In genomic region chr4:75823812-75824211, GRCh38 we compare ENCODE assay signal across 17 cellular contexts.
A peak's percentile ranks its signal among the peaks of the same experiment; 100 is the strongest.
DNase-seq lines count a peak whose midpoint lies in the region; ATAC-seq, FAIRE-seq and TF ChIP-seq lines count a peak whose summit lies in the region.
"Had no signal": no experiment of that assay in that cellular context is flagged by ENCODE, and none has a peak within 500 bp of the region (broad histone marks: within the 10 kb centered on the region; RNA-seq: fewer than 3 reads in every experiment).

No MANE protein-coding gene starts in this region.

- H3K9me3 Mint-ChIP-seq in progenitor cell of endocrine pancreas (ENCODE audit: low read depth): no peaks in the 10 kb centered on the region
- H3K9me3 Mint-ChIP-seq: CD4-positive, CD25-positive, alpha-beta regulatory T cell; H9 had no signal

- CTCF ChIA-PET in HepG2 (lab: Yijun Ruan, JAX; ENCODE audit: low intra/inter-chr PET ratio, low total read pairs) (no interaction called here), K562 (lab: Yijun Ruan, JAX; ENCODE audit: low intra/inter-chr PET ratio) (no interaction called here)

- TF ChIP-seq POLR2A in HepG2 (IDR thresholded peaks at IDR 0.05; ENCODE audit: insufficient read depth in 1 of 2, low read depth in 2 of 2, low read length in 2 of 2) (no peak), right lobe of liver (IDR thresholded peaks at IDR 0.05) (no peak), K562 (conservative IDR thresholded peaks at IDR 0.05) (no peak)

- H3K27ac ChIP-seq in HepG2 (ENCODE audit: extremely low read length, insufficient read depth, low read length): no peak overlapping the region
- no peak overlapping the region for H3K27ac ChIP-seq in right lobe of liver
- no peak overlapping the region for H3K27ac ChIP-seq in K562 (ENCODE audit: extremely low read depth, low read depth, low read length)
- H3K27ac ChIP-seq: 22Rv1, BLaER1, GM23248 had no signal

- H3K9ac ChIP-seq in HepG2 (ENCODE audit: insufficient read depth, low read depth, low read length) (no peak overlapping the region), K562 (ENCODE audit: insufficient read depth in 1 of 2, low read depth in 2 of 2, low read length in 2 of 2) (no peak overlapping the region)
- H3K9ac ChIP-seq: BLaER1, GM23248 had no signal

- H3K79me2 ChIP-seq in HepG2 (ENCODE audit: insufficient read depth, low read length) (no peaks in the 10 kb centered on the region), K562 (ENCODE audit: control insufficient read depth, insufficient read depth, low read length) (no peaks in the 10 kb centered on the region)

- H3K27ac Mint-ChIP-seq in progenitor cell of endocrine pancreas: peak overlapping the region; percentile 13
- H3K27ac Mint-ChIP-seq: CD4-positive, CD25-positive, alpha-beta regulatory T cell had no signal

- H2AFZ ChIP-seq in HepG2 (ENCODE audit: low read length): no peak overlapping the region
- H2AFZ ChIP-seq in K562 (ENCODE audit: low read depth, low read length): no peak overlapping the region
- H2AFZ ChIP-seq: GM23248 had no signal

- no peak overlapping the region for H3K4me3 Mint-ChIP-seq in progenitor cell of endocrine pancreas (ENCODE audit: low read depth)
- H3K4me3 Mint-ChIP-seq: CD4-positive, CD25-positive, alpha-beta regulatory T cell; H9 had no signal

- no peaks in the 10 kb centered on the region for H3K36me3 Mint-ChIP-seq in progenitor cell of endocrine pancreas (ENCODE audit: insufficient read depth)
- H3K36me3 Mint-ChIP-seq: CD4-positive, CD25-positive, alpha-beta regulatory T cell had no signal

- H3K27me3 Mint-ChIP-seq in progenitor cell of endocrine pancreas: no peaks in the 10 kb centered on the region

- peaks cover 6% of the 10 kb centered on the region for H3K4me1 Mint-ChIP-seq in progenitor cell of endocrine pancreas (ENCODE audit: low read depth)
- H3K4me1 Mint-ChIP-seq: CD4-positive, CD25-positive, alpha-beta regulatory T cell had no signal

- BruUV-seq in HepG2 (replicated peaks; lab: Mats Ljungman, UMichigan) (no TSS peak), K562 (replicated peaks; lab: Mats Ljungman, UMichigan) (no TSS peak)

- peaks cover 3% of the 10 kb centered on the region for H3K9me1 ChIP-seq in K562 (ENCODE audit: control insufficient read depth, insufficient read depth, low read length)

- H4K20me1 ChIP-seq in HepG2 (ENCODE audit: insufficient read depth, low read length) (no peaks in the 10 kb centered on the region), K562 (replicated peaks; ENCODE audit: control insufficient read depth, insufficient read depth, low read length) (no peaks in the 10 kb centered on the region)
- H4K20me1 ChIP-seq: BLaER1 had no signal

- H3K4me1 ChIP-seq in HepG2 (ENCODE audit: insufficient read depth, low read length): peaks cover 17% of the 10 kb centered on the region
- H3K4me1 ChIP-seq in right lobe of liver: no peaks in the 10 kb centered on the region
- H3K4me1 ChIP-seq in K562 (replicated peaks in 1 of 2; ENCODE audit: control insufficient read depth in 2 of 2, insufficient read depth in 2 of 2, low read length in 2 of 2): no peaks in the 10 kb centered on the region
- H3K4me1 ChIP-seq: BLaER1 had no signal

- POLR2A ChIA-PET in HepG2 (lab: Yijun Ruan, JAX) (no interaction called here), K562 (lab: Yijun Ruan, JAX) (interaction anchor here (0.6 kb wide), 1 partner anchor 68 kb away, joined by 4 read pairs; no protein-coding TSS in a partner anchor)

- H3K4me2 ChIP-seq in HepG2 (ENCODE audit: low read depth, low read length) (no peak overlapping the region), K562 (ENCODE audit: insufficient read depth, low read length) (no peak overlapping the region)
- H3K4me2 ChIP-seq: BLaER1 had no signal

- TF ChIP-seq CTCF in HepG2 (CRISPR knock-in tag; IDR thresholded peaks at IDR 0.05) (no peak), right lobe of liver (IDR thresholded peaks at IDR 0.05) (no peak), K562 (IDR thresholded peaks at IDR 0.05 in 2 of 3, conservative IDR thresholded peaks at IDR 0.05 in 1 of 3; ENCODE audit: insufficient read depth in 2 of 3, low read depth in 1 of 3, low read length in 3 of 3) (no peak), progenitor cell of endocrine pancreas (IDR thresholded peaks at IDR 0.05; ENCODE audit: unreplicated experiment) (no peak)

- intact Hi-C loops in HepG2 (cut with micrococcal nuclease; ENCODE audit: unreplicated experiment): no loop called here
- intact Hi-C loops in right lobe of liver (cut with DNase I): no loop called here
- intact Hi-C loops in K562 (cut with micrococcal nuclease): no loop called here

- in situ Hi-C loops in HepG2 (cut with HindIII; ENCODE audit: extremely low pct_ligation_motif_present, low pct_unique_long_range_greater_than_20kb) (no loop called here), K562 (cut with MboI) (no loop called here)

- H3K9me3 ChIP-seq in HepG2 (ENCODE audit: low read length) (no peaks in the 10 kb centered on the region), right lobe of liver (no peaks in the 10 kb centered on the region), K562 (replicated peaks; ENCODE audit: control insufficient read depth, insufficient read depth, low read depth, low read length) (no peaks in the 10 kb centered on the region)
- H3K9me3 ChIP-seq: BLaER1 had no signal

- H3K27me3 ChIP-seq in HepG2 (ENCODE audit: control insufficient read depth in 1 of 2, insufficient read depth in 2 of 2, low read length in 2 of 2) (no peaks in the 10 kb centered on the region), right lobe of liver (no peaks in the 10 kb centered on the region), K562 (ENCODE audit: control insufficient read depth in 2 of 2, insufficient read depth in 2 of 2, low read length in 2 of 2) (no peaks in the 10 kb centered on the region)
- H3K27me3 ChIP-seq: BLaER1 had no signal

- no peak for TF ChIP-seq RAD21 in HepG2 (CRISPR knock-in tag; IDR thresholded peaks at IDR 0.05)
- TF ChIP-seq RAD21 in K562 (CRISPR knock-in tag; conservative IDR thresholded peaks at IDR 0.05 in 1 of 2, IDR thresholded peaks at IDR 0.05 in 1 of 2): no peak

- 21% methylated on average over 2 of the region's 2 CpGs for WGBS in HepG2 (ENCODE audit: low lambda C conversion rate)
- WGBS in right lobe of liver (ENCODE audit: insufficient coverage, low coverage, low lambda C conversion rate, missing lambda C conversion rate): 71% methylated on average over 2 of the region's 2 CpGs
- 8% methylated on average over 2 of the region's 2 CpGs for WGBS in K562 (ENCODE audit: insufficient coverage, low coverage, missing lambda C conversion rate)

- ATAC-seq in HepG2 (peak; percentile 50), right lobe of liver (no peak), K562 (peak; percentile 52; the same call in 2 of the 3 replicates)

- TF ChIP-seq EP300 in HepG2 (IDR thresholded peaks at IDR 0.05; ENCODE audit: low read depth in 2 of 2, low read length in 2 of 2) (no peak), HepG2 (CRISPR knock-in tag; IDR thresholded peaks at IDR 0.05; ENCODE audit: borderline replicate concordance) (no peak), K562 (IDR thresholded peaks at IDR 0.05; ENCODE audit: low read length) (no peak)

- DNase-seq in HepG2 (ENCODE audit: low spot score): no peak
- no peak for DNase-seq in right lobe of liver
- no peak for DNase-seq in K562 (ENCODE audit: extremely low read depth in 1 of 4, low spot score in 3 of 4)
- DNase-seq in progenitor cell of endocrine pancreas (ENCODE audit: low spot score, unreplicated experiment): no peak
- no peak for DNase-seq in activated CD4-positive, CD25-positive, alpha-beta regulatory T cell treated with anti-CD3 and anti-CD28 coated beads, Interleukin-2, amount 50 U/mL, for 72 hours
- DNase-seq in SIG-M5 (lab: John Stamatoyannopoulos, UW): no peak
- no peak for DNase-seq in GM19239 (ENCODE audit: insufficient read length, low spot score)
- DNase-seq: AML-193; CD4-positive, CD25-positive, alpha-beta regulatory T cell; DMS53; GF-D8; GM23248; H9; KBM-7 had no signal

- no peaks in the 10 kb centered on the region for H3K36me3 ChIP-seq in HepG2 (replicated peaks in 1 of 2; ENCODE audit: control insufficient read depth in 1 of 2, insufficient read depth in 2 of 2, low read length in 2 of 2)
- H3K36me3 ChIP-seq in right lobe of liver: no peaks in the 10 kb centered on the region
- no peaks in the 10 kb centered on the region for H3K36me3 ChIP-seq in K562 (ENCODE audit: control insufficient read depth, insufficient read depth, low read length)
- H3K36me3 ChIP-seq: BLaER1 had no signal

- FAIRE-seq in HepG2 (lab: Jason Lieb, UNC) (no peak), K562 (lab: Jason Lieb, UNC) (peak; percentile 32), GM19239 (lab: Jason Lieb, UNC) (no peak)
- FAIRE-seq: HTR-8/SVneo had no signal

- H3K4me3 ChIP-seq in HepG2 (replicated peaks in 1 of 3; ENCODE audit: insufficient read depth in 1 of 3, low read depth in 2 of 3, low read length in 3 of 3) (no peak overlapping the region), right lobe of liver (no peak overlapping the region), K562 (no peak overlapping the region)
- H3K4me3 ChIP-seq: BLaER1, GM23248 had no signal

TF ChIP-seq in K562, 482 proteins besides CTCF, POLR2A, EP300 and RAD21 (continues in another document):
- no peak for TF ChIP-seq NR2F6 (CRISPR knock-in tag; IDR thresholded peaks at IDR 0.05)
- TF ChIP-seq IFI16 (CRISPR knock-in tag; IDR thresholded peaks at IDR 0.05): no peak
- TF ChIP-seq ZNF146 (CRISPR knock-in tag; IDR thresholded peaks at IDR 0.05; ENCODE audit: unreplicated experiment): no peak
- 0 out of 2 replicates have a peak, but pooled peaks have one; percentile 1 for TF ChIP-seq NFE2 (IDR thresholded peaks at IDR 0.05; ENCODE audit: low read depth)
- no peak for TF ChIP-seq BHLHE40 (IDR thresholded peaks at IDR 0.05; ENCODE audit: low read length)
- TF ChIP-seq, protein P1, sequence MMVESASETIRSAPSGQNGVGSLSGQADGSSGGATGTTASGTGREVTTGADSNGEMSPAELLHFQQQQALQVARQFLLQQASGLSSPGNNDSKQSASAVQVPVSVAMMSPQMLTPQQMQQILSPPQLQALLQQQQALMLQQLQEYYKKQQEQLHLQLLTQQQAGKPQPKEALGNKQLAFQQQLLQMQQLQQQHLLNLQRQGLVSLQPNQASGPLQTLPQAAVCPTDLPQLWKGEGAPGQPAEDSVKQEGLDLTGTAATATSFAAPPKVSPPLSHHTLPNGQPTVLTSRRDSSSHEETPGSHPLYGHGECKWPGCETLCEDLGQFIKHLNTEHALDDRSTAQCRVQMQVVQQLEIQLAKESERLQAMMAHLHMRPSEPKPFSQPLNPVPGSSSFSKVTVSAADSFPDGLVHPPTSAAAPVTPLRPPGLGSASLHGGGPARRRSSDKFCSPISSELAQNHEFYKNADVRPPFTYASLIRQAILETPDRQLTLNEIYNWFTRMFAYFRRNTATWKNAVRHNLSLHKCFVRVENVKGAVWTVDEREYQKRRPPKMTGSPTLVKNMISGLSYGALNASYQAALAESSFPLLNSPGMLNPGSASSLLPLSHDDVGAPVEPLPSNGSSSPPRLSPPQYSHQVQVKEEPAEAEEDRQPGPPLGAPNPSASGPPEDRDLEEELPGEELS (CRISPR knock-in tag; IDR thresholded peaks at IDR 0.05; ENCODE audit: borderline replicate concordance): no peak

Comparison
In these comparisons a context has a peak if more than half of its experiments do, and no peak if none do; other contexts are left out.
1. ATAC-seq: peak in HepG2 (single experiment) and K562 (single experiment); none in right lobe of liver (0 of 4).
2. Of the 241 proteins assayed by ChIP-seq in both HepG2 and K562: peak only in HepG2: none; only in K562: NFE2; in both: none; in neither: 240.